ENCODE assay signal across 20 cellular contexts in the genomic region with DNA sequence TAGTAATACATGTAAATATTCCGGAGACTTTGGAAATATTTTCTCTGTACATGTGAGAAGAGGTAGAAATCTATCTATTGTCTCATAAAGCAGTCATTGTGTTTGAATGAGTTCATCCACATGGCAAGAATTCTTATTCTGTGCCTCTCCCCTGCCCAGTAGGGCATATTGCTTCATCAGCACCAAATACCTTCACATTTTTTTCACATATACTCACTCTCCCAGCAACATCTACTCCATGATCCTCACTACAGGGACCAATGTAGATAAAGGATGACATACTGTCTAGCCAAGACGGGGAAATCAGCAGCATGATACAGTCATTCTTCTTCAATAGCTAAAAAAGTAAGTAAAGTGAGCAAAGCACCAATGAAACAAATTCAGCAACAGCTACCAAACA. TPM values are rescaled to one million over a fixed set of nuclear protein-coding genes. Genes with fewer than 3 reads are reported as not detected.
DNase-seq lines count a peak whose midpoint lies in the region; ATAC-seq, FAIRE-seq and TF ChIP-seq lines count a peak whose summit lies in the region.
"Had no signal": no experiment of that assay in that cellular context is flagged by ENCODE, and none has a peak within 500 bp of the region (broad histone marks: within the 10 kb centered on the region; RNA-seq: fewer than 3 reads in every experiment).

No MANE protein-coding gene starts in this region.

- H2BK120ac ChIP-seq in IMR-90 (ENCODE audit: low read depth, low read length): no peak overlapping the region

- TF ChIP-seq CTCF in IMR-90 (conservative IDR thresholded peaks at IDR 0.05; ENCODE audit: low read depth, low read length) (no peak), choroid plexus epithelial cell (conservative IDR thresholded peaks at IDR 0.05; ENCODE audit: low read depth, low read length) (no peak), HepG2 (CRISPR knock-in tag; IDR thresholded peaks at IDR 0.05) (no peak)

- no peaks in the 10 kb centered on the region for H3K9me3 ChIP-seq in IMR-90 (ENCODE audit: control insufficient read depth, insufficient read depth, low read length)
- H3K9me3 ChIP-seq in HepG2 (ENCODE audit: low read length): 0 out of 2 replicates have a peak, but pooled peaks cover 3% of the 10 kb centered on the region

- no peak overlapping the region for H3K4me3 ChIP-seq in IMR-90 (ENCODE audit: insufficient read depth, low read depth, low read length)
- H3K4me3 ChIP-seq in choroid plexus epithelial cell (ENCODE audit: low read depth, low read length): no peak overlapping the region
- no peak overlapping the region for H3K4me3 ChIP-seq in HepG2 (replicated peaks in 1 of 3; ENCODE audit: insufficient read depth in 1 of 3, low read depth in 2 of 3, low read length in 3 of 3)

- H3K79me2 ChIP-seq in HepG2 (ENCODE audit: insufficient read depth, low read length): no peaks in the 10 kb centered on the region

- dilution Hi-C loops in IMR-90 (cut with HindIII; ENCODE audit: low sequenced_read_pairs, unreplicated experiment): no loop called here

- in situ Hi-C loops in IMR-90 (cut with MboI; ENCODE audit: low sequenced_read_pairs): no loop called here
- in situ Hi-C loops in HepG2 (cut with HindIII; ENCODE audit: extremely low pct_ligation_motif_present, low pct_unique_long_range_greater_than_20kb): no loop called here

- no CpG with 5 or more reads among the region's 2 CpGs for WGBS in IMR-90 (ENCODE audit: extremely low coverage in 2 of 2, insufficient read length in 1 of 2), 2 experiments
- WGBS in HepG2 (ENCODE audit: low lambda C conversion rate): 96% methylated on average over 2 of the region's 2 CpGs

- ATAC-seq in IMR-90 (ENCODE audit: low read depth): peak; percentile 94
- ATAC-seq in HepG2: no peak
- ATAC-seq: stimulated activated memory B cell treated with anti-CD40 and anti-IgM and Interleukin-4, amounts not matched to agents 10 μg/mL and 1 μg/mL and 100 μg/mL, for 72 hours had no signal

- peaks cover 2% of the 10 kb centered on the region; the same call in 1 of the 2 replicates for H3K4me1 ChIP-seq in IMR-90 (ENCODE audit: control insufficient read depth, insufficient read depth, low read length)
- peaks cover 13% of the 10 kb centered on the region for H3K4me1 ChIP-seq in HepG2 (ENCODE audit: insufficient read depth, low read length)

- H3K27ac ChIP-seq in IMR-90 (ENCODE audit: insufficient read depth, low read length) (no peak overlapping the region), HepG2 (ENCODE audit: extremely low read length, insufficient read depth, low read length) (no peak overlapping the region)

- no peak overlapping the region for H3K4me2 ChIP-seq in IMR-90 (ENCODE audit: low read depth, low read length)
- no peak overlapping the region for H3K4me2 ChIP-seq in HepG2 (ENCODE audit: low read depth, low read length)

- no peak for FAIRE-seq in HepG2 (lab: Jason Lieb, UNC)

- BruUV-seq in IMR-90 (replicated peaks; lab: Mats Ljungman, UMichigan): no TSS peak
- no TSS peak for BruUV-seq in HepG2 (replicated peaks; lab: Mats Ljungman, UMichigan)

- DNase-seq in AG20443 (ENCODE audit: low spot score): peak; percentile 67
- DNase-seq in IMR-90: peak; percentile 87
- peak; percentile 91 for DNase-seq in choroid plexus epithelial cell (ENCODE audit: low read depth)
- DNase-seq in HepG2 (ENCODE audit: low spot score): peak; percentile 23
- DNase-seq in SKM-1 treated with dmso at 0.1 percent for 144 hours (lab: John Stamatoyannopoulos, UW; ENCODE audit: unreplicated experiment): no peak
- DNase-seq in activated naive CD4-positive, alpha-beta T cell treated with anti-CD3 and anti-CD28 coated beads, Interleukin-2, amount 50 U/mL, for 16 hours: no peak
- no peak for DNase-seq in inferior parietal cortex (ENCODE audit: extremely low spot score)
- DNase-seq in mesenteric fat pad (ENCODE audit: low spot score): no peak
- DNase-seq: activated CD4-positive, alpha-beta memory T cell treated with anti-CD3 and anti-CD28 coated beads, Interleukin-2, amount 10 ng/mL, durations not matched to agents 7 days and 5 days; C1 segment of cervical spinal cord; foreskin melanocyte; H9; immature natural killer cell; NCI-H1694; NCI-H526 treated with DMSO at 0.1 percent for 48 hours; stimulated activated CD4-positive, alpha-beta T cell treated with anti-CD3 and anti-CD28 coated beads, Interleukin-4, amount 100 ng/mL, for 24 hours; T1000 had no signal

- POLR2A ChIA-PET in IMR-90 (lab: Charles Lee; ENCODE audit: unreplicated experiment): no interaction called here
- POLR2A ChIA-PET in HepG2 (lab: Yijun Ruan, JAX): no interaction called here

- H2BK5ac ChIP-seq in IMR-90 (ENCODE audit: low read depth, low read length, poor library complexity, severe bottlenecking): no peak overlapping the region

- TF ChIP-seq RAD21 in IMR-90 (IDR thresholded peaks at IDR 0.05; ENCODE audit: low read length) (no peak), HepG2 (CRISPR knock-in tag; IDR thresholded peaks at IDR 0.05) (no peak)

- H3K56ac ChIP-seq in IMR-90 (ENCODE audit: extremely low read depth, insufficient read depth, low read length): no peak overlapping the region

- no peaks in the 10 kb centered on the region for H3K27me3 ChIP-seq in IMR-90 (ENCODE audit: control insufficient read depth, insufficient read depth, low read length)
- no peaks in the 10 kb centered on the region for H3K27me3 ChIP-seq in HepG2 (ENCODE audit: control insufficient read depth in 1 of 2, insufficient read depth in 2 of 2, low read length in 2 of 2)

- H2AK5ac ChIP-seq in IMR-90 (ENCODE audit: low read depth, low read length): no peak overlapping the region

- H3K9me1 ChIP-seq in IMR-90 (ENCODE audit: insufficient read depth, low read length): no peaks in the 10 kb centered on the region; the same call in 1 of the 2 replicates

- no peaks in the 10 kb centered on the region; a peak in 1 of 4 replicates for H3K79me1 ChIP-seq in IMR-90 (ENCODE audit: low read depth in 1 of 2, low read length in 2 of 2)

- no peak overlapping the region for H3K9ac ChIP-seq in IMR-90 (ENCODE audit: low read depth, low read length)
- no peak overlapping the region for H3K9ac ChIP-seq in HepG2 (ENCODE audit: insufficient read depth, low read depth, low read length)

- no peak overlapping the region for H2BK20ac ChIP-seq in IMR-90 (ENCODE audit: low read depth, low read length)

- intact Hi-C loops in IMR-90 (cut with micrococcal nuclease) (no loop called here), HepG2 (cut with micrococcal nuclease; ENCODE audit: unreplicated experiment) (no loop called here)

- H3K18ac ChIP-seq in IMR-90 (ENCODE audit: low read depth, low read length): no peak overlapping the region

- no peak overlapping the region for H3K14ac ChIP-seq in IMR-90 (replicated peaks; ENCODE audit: low read depth, low read length)

- H2BK15ac ChIP-seq in IMR-90 (ENCODE audit: low read depth, low read length): no peak overlapping the region

- no peak overlapping the region for H2AK9ac ChIP-seq in IMR-90 (replicated peaks; ENCODE audit: low read depth, low read length, poor library complexity)

- no peak overlapping the region for H4K91ac ChIP-seq in IMR-90 (ENCODE audit: insufficient read depth, low read depth, low read length)

- no peak for TF ChIP-seq EP300 in HepG2 (IDR thresholded peaks at IDR 0.05; ENCODE audit: low read depth in 2 of 2, low read length in 2 of 2)
- no peak for TF ChIP-seq EP300 in HepG2 (CRISPR knock-in tag; IDR thresholded peaks at IDR 0.05; ENCODE audit: borderline replicate concordance)

- CTCF ChIA-PET in IMR-90 (lab: Yijun Ruan, JAX): no interaction called here
- CTCF ChIA-PET in HepG2 (lab: Yijun Ruan, JAX; ENCODE audit: low intra/inter-chr PET ratio, low total read pairs): no interaction called here

- H3K4ac ChIP-seq in IMR-90 (ENCODE audit: low read depth, low read length): no peak overlapping the region

- no peaks in the 10 kb centered on the region for H3K36me3 ChIP-seq in IMR-90 (ENCODE audit: control insufficient read depth, insufficient read depth, low read length)
- no peaks in the 10 kb centered on the region for H3K36me3 ChIP-seq in HepG2 (replicated peaks in 1 of 2; ENCODE audit: control insufficient read depth in 1 of 2, insufficient read depth in 2 of 2, low read length in 2 of 2)

- H4K5ac ChIP-seq in IMR-90 (ENCODE audit: low read depth, low read length): no peak overlapping the region

- TF ChIP-seq POLR2A in IMR-90 (IDR thresholded peaks at IDR 0.05; ENCODE audit: low read depth, low read length) (no peak), HepG2 (IDR thresholded peaks at IDR 0.05; ENCODE audit: insufficient read depth in 1 of 2, low read depth in 2 of 2, low read length in 2 of 2) (no peak)

- H3K23ac ChIP-seq in IMR-90 (ENCODE audit: low read depth, low read length): no peak overlapping the region

- H4K8ac ChIP-seq in IMR-90 (ENCODE audit: low read depth in 2 of 2, low read length in 2 of 2): no peak overlapping the region

- H2AFZ ChIP-seq in IMR-90 (replicated peaks; ENCODE audit: low read length, poor library complexity): no peak overlapping the region
- no peak overlapping the region for H2AFZ ChIP-seq in HepG2 (ENCODE audit: low read length)

- no peaks in the 10 kb centered on the region for H4K20me1 ChIP-seq in IMR-90 (ENCODE audit: insufficient read depth, low read length)
- H4K20me1 ChIP-seq in HepG2 (ENCODE audit: insufficient read depth, low read length): no peaks in the 10 kb centered on the region

RNA-seq across cellular contexts. Expression of a gene that starts 1.3 kb away (rescaled TPM):
- total RNA-seq in IMR-90 (2012; rRNA removed) (2.0 and 3.9 TPM in 2 replicates), HepG2 (2016; rRNA removed; fragmentation: Illumina TruSeq; extraction: Trizol) (0.32 and 2.3 TPM in 2 replicates), mesenteric fat pad (2.4 TPM)
- polyA plus RNA-seq in IMR-90 (2012; rRNA removed) (1.1 and 1.6 TPM in 2 replicates), HepG2 (2011; rRNA removed) (0.86 and 1.1 TPM in 2 replicates)
- 0.16 and 0.23 TPM in 2 replicates for polyA plus RNA-seq in IMR-90 (2012; cell fraction: cytosol; rRNA removed)
- 0.78 and 7.7 TPM in 2 replicates for polyA plus RNA-seq in IMR-90 (2012; cell fraction: nucleus; rRNA removed; ENCODE audit: low replicate concordance)
- not detected in 2 replicates for total RNA-seq in HepG2 (2016; cell fraction: cytosol; rRNA removed; fragmentation: Illumina TruSeq; extraction: Trizol; ENCODE audit: low read depth)
- total RNA-seq in HepG2 (2016; cell fraction: insoluble cytoplasmic fraction; rRNA removed; fragmentation: Illumina TruSeq; extraction: Trizol): 0.15 and 1.6 TPM in 2 replicates
- total RNA-seq in HepG2 (2016; cell fraction: membrane; rRNA removed; fragmentation: Illumina TruSeq; extraction: Trizol): 0.19 and 0.21 TPM in 2 replicates
- total RNA-seq in HepG2 (2016; cell fraction: nucleus; rRNA removed; fragmentation: Illumina TruSeq; extraction: Trizol): 13.3 and 14.1 TPM in 2 replicates
- polyA plus RNA-seq in HepG2 (2011; cell fraction: cytosol; rRNA removed): 0.07 and 0.17 TPM in 2 replicates
- polyA plus RNA-seq in HepG2 (2011; cell fraction: nucleus; rRNA removed): 2.7 TPM in 2 replicates
- polyA plus RNA-seq in HepG2 (2012): 0.68 and 0.76 TPM in 2 replicates
- polyA plus RNA-seq in HepG2 (2016; cell fraction: cytosol; fragmentation: Illumina TruSeq; extraction: Trizol; ENCODE audit: low read depth): 0.09 and 0.14 TPM in 2 replicates
- 0.33 and 0.84 TPM in 2 replicates for polyA plus RNA-seq in HepG2 (2016; cell fraction: insoluble cytoplasmic fraction; fragmentation: Illumina TruSeq; extraction: Trizol; ENCODE audit: low read depth)
- 0.31 TPM in 1 of 2 replicates, not detected in the other for polyA plus RNA-seq in HepG2 (2016; cell fraction: membrane; fragmentation: Illumina TruSeq; extraction: Trizol; ENCODE audit: low read depth)
- polyA plus RNA-seq in HepG2 (2016; cell fraction: nucleus; fragmentation: Illumina TruSeq; extraction: Trizol; ENCODE audit: insufficient read depth, low read depth): 3.8 and 5.2 TPM in 2 replicates
- polyA minus RNA-seq in HepG2 (2011; rRNA and poly(A)+ RNA removed; ENCODE audit: low replicate concordance): 2.8 and 4.2 TPM in 2 replicates
- not detected in 2 replicates for polyA minus RNA-seq in HepG2 (2011; cell fraction: cytosol; rRNA and poly(A)+ RNA removed)
- 61.7 and 70.6 TPM in 2 replicates for polyA minus RNA-seq in HepG2 (2011; cell fraction: nucleus; rRNA and poly(A)+ RNA removed)

RNA-seq across cellular contexts. Expression of a gene that starts 11.4 kb away (rescaled TPM):
- total RNA-seq in IMR-90 (2012; rRNA removed): 0.28 TPM in 1 of 2 replicates, not detected in the other
- 0.34 TPM in 1 of 2 replicates, not detected in the other for polyA plus RNA-seq in IMR-90 (2012; rRNA removed)
- polyA plus RNA-seq in IMR-90 (2012; cell fraction: cytosol; rRNA removed): 0.12 TPM in 1 of 2 replicates, not detected in the other
- polyA plus RNA-seq in IMR-90 (2012; cell fraction: nucleus; rRNA removed; ENCODE audit: low replicate concordance): 0.33 and 0.72 TPM in 2 replicates
- total RNA-seq in HepG2 (2016; rRNA removed; fragmentation: Illumina TruSeq; extraction: Trizol): 0.24 TPM in 1 of 2 replicates, not detected in the other
- 0.44 TPM in 1 of 2 replicates, not detected in the other for total RNA-seq in HepG2 (2016; cell fraction: cytosol; rRNA removed; fragmentation: Illumina TruSeq; extraction: Trizol; ENCODE audit: low read depth)
- not detected in 2 replicates for total RNA-seq in HepG2 (2016; cell fraction: insoluble cytoplasmic fraction; rRNA removed; fragmentation: Illumina TruSeq; extraction: Trizol)
- not detected in 2 replicates for total RNA-seq in HepG2 (2016; cell fraction: membrane; rRNA removed; fragmentation: Illumina TruSeq; extraction: Trizol)
- 0.81 TPM in 1 of 2 replicates, not detected in the other for total RNA-seq in HepG2 (2016; cell fraction: nucleus; rRNA removed; fragmentation: Illumina TruSeq; extraction: Trizol)
- 0.48 and 1.3 TPM in 2 replicates for polyA plus RNA-seq in HepG2 (2011; rRNA removed)
- 0.97 and 1.1 TPM in 2 replicates for polyA plus RNA-seq in HepG2 (2011; cell fraction: cytosol; rRNA removed)
- 1.5 and 2.1 TPM in 2 replicates for polyA plus RNA-seq in HepG2 (2011; cell fraction: nucleus; rRNA removed)
- polyA plus RNA-seq in HepG2 (2012): 0.77 and 1.9 TPM in 2 replicates
- polyA plus RNA-seq in HepG2 (2016; cell fraction: cytosol; fragmentation: Illumina TruSeq; extraction: Trizol; ENCODE audit: low read depth): not detected in 2 replicates
- polyA plus RNA-seq in HepG2 (2016; cell fraction: insoluble cytoplasmic fraction; fragmentation: Illumina TruSeq; extraction: Trizol; ENCODE audit: low read depth): not detected in 2 replicates
- polyA plus RNA-seq in HepG2 (2016; cell fraction: membrane; fragmentation: Illumina TruSeq; extraction: Trizol; ENCODE audit: low read depth): not detected in 2 replicates
- polyA plus RNA-seq in HepG2 (2016; cell fraction: nucleus; fragmentation: Illumina TruSeq; extraction: Trizol; ENCODE audit: insufficient read depth, low read depth): not detected in 2 replicates
- polyA minus RNA-seq in HepG2 (2011; rRNA and poly(A)+ RNA removed; ENCODE audit: low replicate concordance): 0.76 and 5.4 TPM in 2 replicates
- polyA minus RNA-seq in HepG2 (2011; cell fraction: cytosol; rRNA and poly(A)+ RNA removed): not detected in 2 replicates
- 4.0 and 4.8 TPM in 2 replicates for polyA minus RNA-seq in HepG2 (2011; cell fraction: nucleus; rRNA and poly(A)+ RNA removed)
- total RNA-seq in mesenteric fat pad: not detected
- total RNA-seq: activated CD4-positive, alpha-beta memory T cell treated with anti-CD3 and anti-CD28 coated beads, Interleukin-2, amount 10 ng/mL, durations not matched to agents 7 days and 5 days; chondrocyte; G401; H9 had no signal
- polyA plus RNA-seq: immature natural killer cell had no signal

RNA-seq across cellular contexts. Expression of a gene that starts 31.0 kb away (rescaled TPM):
- total RNA-seq in IMR-90 (2012; rRNA removed): 0.90 and 1.4 TPM in 2 replicates
- 0.03 TPM in 1 of 2 replicates, not detected in the other for polyA plus RNA-seq in IMR-90 (2012; rRNA removed)
- not detected in 2 replicates for polyA plus RNA-seq in IMR-90 (2012; cell fraction: cytosol; rRNA removed)
- polyA plus RNA-seq in IMR-90 (2012; cell fraction: nucleus; rRNA removed; ENCODE audit: low replicate concordance): 0.04 and 0.32 TPM in 2 replicates
- 0.46 and 1.3 TPM in 2 replicates for total RNA-seq in HepG2 (2016; rRNA removed; fragmentation: Illumina TruSeq; extraction: Trizol)
- total RNA-seq in HepG2 (2016; cell fraction: cytosol; rRNA removed; fragmentation: Illumina TruSeq; extraction: Trizol; ENCODE audit: low read depth): not detected in 2 replicates
- total RNA-seq in HepG2 (2016; cell fraction: insoluble cytoplasmic fraction; rRNA removed; fragmentation: Illumina TruSeq; extraction: Trizol): 0.15 and 1.4 TPM in 2 replicates
- total RNA-seq in HepG2 (2016; cell fraction: membrane; rRNA removed; fragmentation: Illumina TruSeq; extraction: Trizol): not detected in 2 replicates
- 9.6 and 11.5 TPM in 2 replicates for total RNA-seq in HepG2 (2016; cell fraction: nucleus; rRNA removed; fragmentation: Illumina TruSeq; extraction: Trizol)
- 0.27 and 0.33 TPM in 2 replicates for polyA plus RNA-seq in HepG2 (2011; rRNA removed)
- polyA plus RNA-seq in HepG2 (2011; cell fraction: cytosol; rRNA removed): not detected in 2 replicates
- 0.85 and 1.1 TPM in 2 replicates for polyA plus RNA-seq in HepG2 (2011; cell fraction: nucleus; rRNA removed)
- not detected in 2 replicates for polyA plus RNA-seq in HepG2 (2012)
- not detected in 2 replicates for polyA plus RNA-seq in HepG2 (2016; cell fraction: cytosol; fragmentation: Illumina TruSeq; extraction: Trizol; ENCODE audit: low read depth)
- polyA plus RNA-seq in HepG2 (2016; cell fraction: insoluble cytoplasmic fraction; fragmentation: Illumina TruSeq; extraction: Trizol; ENCODE audit: low read depth): not detected in 2 replicates
- not detected in 2 replicates for polyA plus RNA-seq in HepG2 (2016; cell fraction: membrane; fragmentation: Illumina TruSeq; extraction: Trizol; ENCODE audit: low read depth)
- 0.29 and 0.65 TPM in 2 replicates for polyA plus RNA-seq in HepG2 (2016; cell fraction: nucleus; fragmentation: Illumina TruSeq; extraction: Trizol; ENCODE audit: insufficient read depth, low read depth)
- polyA minus RNA-seq in HepG2 (2011; rRNA and poly(A)+ RNA removed; ENCODE audit: low replicate concordance): 2.6 and 3.8 TPM in 2 replicates
- polyA minus RNA-seq in HepG2 (2011; cell fraction: cytosol; rRNA and poly(A)+ RNA removed): not detected in 2 replicates
- 42.8 and 44.7 TPM in 2 replicates for polyA minus RNA-seq in HepG2 (2011; cell fraction: nucleus; rRNA and poly(A)+ RNA removed)
- total RNA-seq in mesenteric fat pad: 1.2 TPM
- total RNA-seq: G401 had no signal
- polyA plus RNA-seq: immature natural killer cell had no signal

RNA-seq across cellular contexts. Expression of a gene that starts 46.3 kb away (rescaled TPM):
- total RNA-seq in IMR-90 (2012; rRNA removed) (2.3 and 4.4 TPM in 2 replicates), HepG2 (2016; rRNA removed; fragmentation: Illumina TruSeq; extraction: Trizol) (0.28 and 2.2 TPM in 2 replicates), mesenteric fat pad (2.0 TPM)
- polyA plus RNA-seq in IMR-90 (2012; rRNA removed) (not detected in 2 replicates), HepG2 (2011; rRNA removed) (0.17 and 0.46 TPM in 2 replicates)
- not detected in 2 replicates for polyA plus RNA-seq in IMR-90 (2012; cell fraction: cytosol; rRNA removed)
- polyA plus RNA-seq in IMR-90 (2012; cell fraction: nucleus; rRNA removed; ENCODE audit: low replicate concordance): 0.56 TPM in 1 of 2 replicates, not detected in the other
- total RNA-seq in HepG2 (2016; cell fraction: cytosol; rRNA removed; fragmentation: Illumina TruSeq; extraction: Trizol; ENCODE audit: low read depth): not detected in 2 replicates
- 2.1 TPM in 1 of 2 replicates, not detected in the other for total RNA-seq in HepG2 (2016; cell fraction: insoluble cytoplasmic fraction; rRNA removed; fragmentation: Illumina TruSeq; extraction: Trizol)
- total RNA-seq in HepG2 (2016; cell fraction: membrane; rRNA removed; fragmentation: Illumina TruSeq; extraction: Trizol): not detected in 2 replicates
- total RNA-seq in HepG2 (2016; cell fraction: nucleus; rRNA removed; fragmentation: Illumina TruSeq; extraction: Trizol): 12.4 and 13.1 TPM in 2 replicates
- polyA plus RNA-seq in HepG2 (2011; cell fraction: cytosol; rRNA removed): not detected in 2 replicates
- 1.4 and 1.5 TPM in 2 replicates for polyA plus RNA-seq in HepG2 (2011; cell fraction: nucleus; rRNA removed)
- not detected in 2 replicates for polyA plus RNA-seq in HepG2 (2012)
- polyA plus RNA-seq in HepG2 (2016; cell fraction: cytosol; fragmentation: Illumina TruSeq; extraction: Trizol; ENCODE audit: low read depth): not detected in 2 replicates
- not detected in 2 replicates for polyA plus RNA-seq in HepG2 (2016; cell fraction: insoluble cytoplasmic fraction; fragmentation: Illumina TruSeq; extraction: Trizol; ENCODE audit: low read depth)
- polyA plus RNA-seq in HepG2 (2016; cell fraction: membrane; fragmentation: Illumina TruSeq; extraction: Trizol; ENCODE audit: low read depth): not detected in 2 replicates
- 0.51 and 1.2 TPM in 2 replicates for polyA plus RNA-seq in HepG2 (2016; cell fraction: nucleus; fragmentation: Illumina TruSeq; extraction: Trizol; ENCODE audit: insufficient read depth, low read depth)
- 5.0 TPM in 2 replicates for polyA minus RNA-seq in HepG2 (2011; rRNA and poly(A)+ RNA removed; ENCODE audit: low replicate concordance)
- not detected in 2 replicates for polyA minus RNA-seq in HepG2 (2011; cell fraction: cytosol; rRNA and poly(A)+ RNA removed)
- polyA minus RNA-seq in HepG2 (2011; cell fraction: nucleus; rRNA and poly(A)+ RNA removed): 72.1 and 77.0 TPM in 2 replicates
- total RNA-seq: G401 had no signal
- polyA plus RNA-seq: immature natural killer cell had no signal

RNA-seq across cellular contexts. Expression of a gene that starts 56.3 kb away (rescaled TPM):
- total RNA-seq in IMR-90 (2012; rRNA removed): 16.7 and 18.8 TPM in 2 replicates
- 2.3 and 3.0 TPM in 2 replicates for polyA plus RNA-seq in IMR-90 (2012; rRNA removed)
- 0.57 and 1.6 TPM in 2 replicates for polyA plus RNA-seq in IMR-90 (2012; cell fraction: cytosol; rRNA removed)
- polyA plus RNA-seq in IMR-90 (2012; cell fraction: nucleus; rRNA removed; ENCODE audit: low replicate concordance): 3.0 and 6.2 TPM in 2 replicates
- total RNA-seq in HepG2 (2016; rRNA removed; fragmentation: Illumina TruSeq; extraction: Trizol): 5.5 and 18.8 TPM in 2 replicates
- 13.1 and 13.6 TPM in 2 replicates for total RNA-seq in HepG2 (2016; cell fraction: cytosol; rRNA removed; fragmentation: Illumina TruSeq; extraction: Trizol; ENCODE audit: low read depth)
- 6.6 and 18.8 TPM in 2 replicates for total RNA-seq in HepG2 (2016; cell fraction: insoluble cytoplasmic fraction; rRNA removed; fragmentation: Illumina TruSeq; extraction: Trizol)
- 4.7 and 7.6 TPM in 2 replicates for total RNA-seq in HepG2 (2016; cell fraction: membrane; rRNA removed; fragmentation: Illumina TruSeq; extraction: Trizol)
- total RNA-seq in HepG2 (2016; cell fraction: nucleus; rRNA removed; fragmentation: Illumina TruSeq; extraction: Trizol): 87.8 and 89.7 TPM in 2 replicates
- polyA plus RNA-seq in HepG2 (2011; rRNA removed): 5.3 and 6.4 TPM in 2 replicates
- polyA plus RNA-seq in HepG2 (2011; cell fraction: cytosol; rRNA removed): 4.5 and 5.0 TPM in 2 replicates
- polyA plus RNA-seq in HepG2 (2011; cell fraction: nucleus; rRNA removed): 14.4 and 22.7 TPM in 2 replicates
- 3.9 and 5.7 TPM in 2 replicates for polyA plus RNA-seq in HepG2 (2012)
- 1.4 and 1.7 TPM in 2 replicates for polyA plus RNA-seq in HepG2 (2016; cell fraction: cytosol; fragmentation: Illumina TruSeq; extraction: Trizol; ENCODE audit: low read depth)
- polyA plus RNA-seq in HepG2 (2016; cell fraction: insoluble cytoplasmic fraction; fragmentation: Illumina TruSeq; extraction: Trizol; ENCODE audit: low read depth): 1.7 and 3.4 TPM in 2 replicates
- 3.5 and 3.9 TPM in 2 replicates for polyA plus RNA-seq in HepG2 (2016; cell fraction: membrane; fragmentation: Illumina TruSeq; extraction: Trizol; ENCODE audit: low read depth)
- polyA plus RNA-seq in HepG2 (2016; cell fraction: nucleus; fragmentation: Illumina TruSeq; extraction: Trizol; ENCODE audit: insufficient read depth, low read depth): 10.0 and 13.8 TPM in 2 replicates
- 17.3 and 25.1 TPM in 2 replicates for polyA minus RNA-seq in HepG2 (2011; rRNA and poly(A)+ RNA removed; ENCODE audit: low replicate concordance)
- polyA minus RNA-seq in HepG2 (2011; cell fraction: cytosol; rRNA and poly(A)+ RNA removed): 8.8 and 9.3 TPM in 2 replicates
- 310 and 318 TPM in 2 replicates for polyA minus RNA-seq in HepG2 (2011; cell fraction: nucleus; rRNA and poly(A)+ RNA removed)
- total RNA-seq in mesenteric fat pad: 13.0 TPM

Comparison
In these comparisons a context has a peak if more than half of its experiments do, and no peak if none do; other contexts are left out.
1. DNase-seq: peak in AG20443 (single experiment), IMR-90 (single experiment), choroid plexus epithelial cell (single experiment) and HepG2 (single experiment); none in SKM-1 treated with dmso at 0.1 percent for 144 hours (single experiment), activated naive CD4-positive, alpha-beta T cell treated with anti-CD3 and anti-CD28 coated beads, Interleukin-2, amount 50 U/mL, for 16 hours (single experiment), inferior parietal cortex (single experiment) and mesenteric fat pad (single experiment).